In genomic region chr17:56966277-56966676, GRCh38 we compare ENCODE assay signal across 1 cellular context.
TF ChIP-seq lines count a peak whose summit lies in the region.

No MANE protein-coding gene starts in this region.

TF ChIP-seq in K562, 482 proteins besides CTCF, POLR2A, EP300 and RAD21:
- TF ChIP-seq ZFX (CRISPR knock-in tag; IDR thresholded peaks at IDR 0.05), result 0 out of 2 replicates have a peak, but pooled peaks have one; percentile 5
- no peak for TF ChIP-seq ZBTB33 (CRISPR knock-in tag; IDR thresholded peaks at IDR 0.05)
